Comparison of ENCODE assay signal across 8 cellular contexts in the genomic region with DNA sequence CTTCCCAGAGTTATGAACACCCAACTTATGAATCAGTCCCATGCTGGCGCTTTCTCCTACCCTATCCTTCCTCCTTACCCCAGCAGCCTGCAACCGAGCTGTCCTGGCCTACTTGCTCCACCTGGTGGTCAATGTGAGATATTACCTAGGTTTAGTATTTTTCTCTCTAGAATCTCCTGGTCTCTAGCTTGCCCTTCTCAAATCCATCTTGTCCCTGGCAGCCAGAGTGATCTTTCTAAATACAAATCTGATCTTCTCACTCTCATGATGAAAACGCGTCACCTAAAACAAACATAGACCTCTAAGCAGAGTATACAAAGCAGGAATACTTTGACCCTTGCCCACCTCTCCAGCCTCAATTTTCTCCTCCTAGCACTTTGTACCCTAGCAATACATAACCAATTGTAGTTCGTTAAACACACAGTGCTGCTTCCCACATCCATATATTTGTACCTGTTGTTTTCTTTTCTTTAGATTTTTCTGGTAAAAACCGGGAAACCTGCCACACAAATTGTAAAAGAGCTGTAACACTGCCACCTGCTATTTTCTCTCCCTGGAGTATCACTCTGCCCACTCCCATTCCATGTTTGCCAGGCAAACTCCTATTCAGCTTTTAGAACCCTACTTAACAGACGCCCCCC. TPM values are rescaled to one million over a fixed set of nuclear protein-coding genes. Genes with fewer than 3 reads are reported as not detected.
DNase-seq lines count a peak whose midpoint lies in the region; ATAC-seq and TF ChIP-seq lines count a peak whose summit lies in the region.

No MANE protein-coding gene starts in this region.

- DNase-seq in GM12864 (ENCODE audit: low read depth) (peak; percentile 38), RPMI8226 (peak; percentile 52), cardiac septum (ENCODE audit: low spot score) (peak; percentile 84), gastrocnemius medialis (peak in 1 of 2 donors; percentile 28)
- peak; percentile 43 for DNase-seq in activated naive CD4-positive, alpha-beta T cell treated with Interleukin-2 at 50 U/mL for 16 hours

- H3K9me3 ChIP-seq in gastrocnemius medialis = no peaks in the 10 kb centered on the region

- intact Hi-C loops in cardiac septum (cut with DNase I) (loop anchor here (5.0 kb wide), 1 partner anchor 35 kb away; a partner anchor contains a TSS), gastrocnemius medialis (cut with DNase I; ENCODE audit: low total_unique reads) (loop anchor here (1.0 to 5.0 kb wide), 2 partner anchors 55 to 860 kb away; no protein-coding TSS in a partner anchor)

- H3K27me3 ChIP-seq in gastrocnemius medialis = no peaks in the 10 kb centered on the region

- in situ Hi-C loops in gastrocnemius medialis (cut with MboI; ENCODE audit: low sequenced_read_pairs in 4 of 4) = loop anchor here in 3 of 4 donors (5.0 to 10.0 kb wide), 2 partner anchors 55 to 58 kb away; no protein-coding TSS in a partner anchor

- peaks cover 0 to 5% of the 10 kb centered on the region in 2 donors for H3K4me1 ChIP-seq in gastrocnemius medialis

- TF ChIP-seq CTCF in GM12864 (IDR thresholded peaks at IDR 0.05; ENCODE audit: low read depth, low read length, missing control alignments) (peak; percentile 78), gastrocnemius medialis (IDR thresholded peaks at IDR 0.05 in 4 of 5, conservative IDR thresholded peaks at IDR 0.05 in 1 of 5) (peak; percentile 66 to 75 (median 70))

- H3K36me3 ChIP-seq in gastrocnemius medialis = no peaks in the 10 kb centered on the region

- no peak overlapping the region for H3K27ac ChIP-seq in gastrocnemius medialis

- ATAC-seq in HG03432 (IDR thresholded peaks at IDR 0.05; ENCODE audit: unreplicated experiment) = peak; percentile 59
- ATAC-seq in gastrocnemius medialis = peak; percentile 36 to 79
- no peak for ATAC-seq in HG03196 (IDR thresholded peaks at IDR 0.05; ENCODE audit: unreplicated experiment)
- ATAC-seq in HG03439 (IDR thresholded peaks at IDR 0.05; ENCODE audit: unreplicated experiment) = no peak

- no peak for TF ChIP-seq POLR2A in gastrocnemius medialis (IDR thresholded peaks at IDR 0.05)

- no peak overlapping the region for H3K4me3 ChIP-seq in GM12864 (ENCODE audit: low read depth, low read length)
- no peak overlapping the region for H3K4me3 ChIP-seq in gastrocnemius medialis

RNA-seq across cellular contexts. Expression of a gene that starts 20.0 kb away (rescaled TPM):
- total RNA-seq in cardiac septum (61.2 TPM), gastrocnemius medialis (10 to 100 TPM; 39.1 to 51.7 (median 43.9) TPM)

RNA-seq across cellular contexts. Expression of a gene that starts 34.8 kb away (rescaled TPM):
- total RNA-seq in cardiac septum (56.8 TPM), gastrocnemius medialis (10 to 100 TPM in 3 of 4 donors, 1 to 10 TPM in 1; 9.7 to 17.6 (median 15.7) TPM)

Comparison
In these comparisons a context has a peak if more than half of its experiments do, and no peak if none do; other contexts are left out.
1. ATAC-seq: peak in HG03432 (single experiment) and gastrocnemius medialis (2 of 2); none in HG03196 (single experiment) and HG03439 (single experiment).